In genomic region chr6:138752017-138752416, GRCh38 we compare ENCODE assay signal across 30 cellular contexts. TPM values are rescaled to one million over a fixed set of nuclear protein-coding genes. Genes with fewer than 3 reads are reported as not detected.
DNase-seq lines count a peak whose midpoint lies in the region; ATAC-seq and TF ChIP-seq lines count a peak whose summit lies in the region.
"Had no signal": no experiment of that assay in that cellular context is flagged by ENCODE, and none has a peak within 500 bp of the region (broad histone marks: within the 10 kb centered on the region; RNA-seq: fewer than 3 reads in every experiment).

No MANE protein-coding gene starts in this region.

- CTCF ChIA-PET in A673 (lab: Charles Lee): no interaction called here
- CTCF ChIA-PET in Calu3 (lab: Charles Lee): interaction anchor here (0.6 kb wide), 1 partner anchor 159 kb away, joined by 3 read pairs; no protein-coding TSS in a partner anchor
- CTCF ChIA-PET in activated CD8-positive, alpha-beta memory T cell treated with anti-CD3 and anti-CD28 coated beads, Interleukin-2, amount 10 ng/mL, durations not matched to agents 7 days and 5 days (lab: Charles Lee): no interaction called here

- H3K27ac Mint-ChIP-seq in Calu3 (ENCODE audit: unreplicated experiment): no peak overlapping the region
- no peak overlapping the region for H3K27ac Mint-ChIP-seq in activated CD8-positive, alpha-beta memory T cell treated with anti-CD3 and anti-CD28 coated beads, Interleukin-2, amount 10 ng/mL, durations not matched to agents 7 days and 5 days
- H3K27ac Mint-ChIP-seq: CD4-positive, alpha-beta T cell; effector memory CD8-positive, alpha-beta T cell; IgD-negative memory B cell; natural killer cell; T-helper 17 cell had no signal

- no peaks in the 10 kb centered on the region for H4K20me1 ChIP-seq in DND-41 (ENCODE audit: insufficient read depth, low read length)
- no peaks in the 10 kb centered on the region for H4K20me1 ChIP-seq in hepatocyte (ENCODE audit: insufficient read depth, poor library complexity, severe bottlenecking)

- peak; percentile 52; the same call in 1 of the 3 replicates for ATAC-seq in DND-41 (ENCODE audit: insufficient read depth, low read depth)
- ATAC-seq in activated CD8-positive, alpha-beta memory T cell treated with anti-CD3 and anti-CD28 coated beads, Interleukin-2, amount 10 ng/mL, durations not matched to agents 7 days and 5 days: no peak
- ATAC-seq: effector memory CD8-positive, alpha-beta T cell; GM12878; natural killer cell; sciatic nerve; stimulated activated naive CD8-positive, alpha-beta T cell treated with anti-CD3 and anti-CD28 coated beads, Interleukin-15, Interleukin-2, amounts not matched to agents 100 U/mL and 50 U/mL, for 24 hours; T-helper 17 cell had no signal

- no peak overlapping the region for H3K9ac ChIP-seq in DND-41 (ENCODE audit: low read depth, low read length)

- intact Hi-C loops in A673 (cut with micrococcal nuclease; ENCODE audit: unreplicated experiment) (no loop called here), Calu3 (cut with micrococcal nuclease; ENCODE audit: unreplicated experiment) (no loop called here)

- H2AFZ ChIP-seq in DND-41 (ENCODE audit: low read depth, low read length): no peak overlapping the region
- no peak overlapping the region for H2AFZ ChIP-seq in hepatocyte

- POLR2A ChIA-PET in A673 (lab: Charles Lee; ENCODE audit: low non-redundant PET): no interaction called here

- H3K36me3 ChIP-seq in A673 (ENCODE audit: insufficient read depth, low read length, poor library complexity, severe bottlenecking) (no peaks in the 10 kb centered on the region), DND-41 (ENCODE audit: insufficient read depth, low read length) (no peaks in the 10 kb centered on the region), hepatocyte (replicated peaks; ENCODE audit: insufficient read depth, low read depth) (no peaks in the 10 kb centered on the region)
- H3K36me3 ChIP-seq: adrenal gland, brain microvascular endothelial cell, esophagus muscularis mucosa, thoracic aorta had no signal

- H3K4me1 ChIP-seq in A673 (ENCODE audit: insufficient read depth, low read length, poor library complexity, severe bottlenecking): no peaks in the 10 kb centered on the region
- no peaks in the 10 kb centered on the region for H3K4me1 ChIP-seq in DND-41 (ENCODE audit: insufficient read depth, low read length)
- H3K4me1 ChIP-seq in hepatocyte (ENCODE audit: insufficient read depth): peaks cover 1% of the 10 kb centered on the region
- H3K4me1 ChIP-seq: adrenal gland, esophagus muscularis mucosa had no signal

- H3K27me3 Mint-ChIP-seq in Calu3 (ENCODE audit: unreplicated experiment): no peaks in the 10 kb centered on the region
- no peaks in the 10 kb centered on the region for H3K27me3 Mint-ChIP-seq in activated CD8-positive, alpha-beta memory T cell treated with anti-CD3 and anti-CD28 coated beads, Interleukin-2, amount 10 ng/mL, durations not matched to agents 7 days and 5 days
- H3K27me3 Mint-ChIP-seq: CD4-positive, alpha-beta T cell; effector memory CD8-positive, alpha-beta T cell; IgD-negative memory B cell; T-helper 17 cell had no signal

- H3K4me3 ChIP-seq in A673 (ENCODE audit: low read depth, low read length, poor library complexity, severe bottlenecking) (no peak overlapping the region), DND-41 (ENCODE audit: low read depth in 1 of 2, low read length in 2 of 2) (no peak overlapping the region), NB4 (ENCODE audit: low read depth, low read length) (no peak overlapping the region), hepatocyte (no peak overlapping the region)
- H3K4me3 ChIP-seq: adrenal gland, esophagus muscularis mucosa, GM12878, thoracic aorta had no signal

- H3K36me3 Mint-ChIP-seq in Calu3 (ENCODE audit: insufficient read depth, unreplicated experiment): no peaks in the 10 kb centered on the region
- no peaks in the 10 kb centered on the region for H3K36me3 Mint-ChIP-seq in activated CD8-positive, alpha-beta memory T cell treated with anti-CD3 and anti-CD28 coated beads, Interleukin-2, amount 10 ng/mL, durations not matched to agents 7 days and 5 days
- H3K36me3 Mint-ChIP-seq: IgD-negative memory B cell, natural killer cell had no signal

- H3K9me3 Mint-ChIP-seq in Calu3 (ENCODE audit: low read depth, unreplicated experiment): no peaks in the 10 kb centered on the region
- H3K9me3 Mint-ChIP-seq in activated CD8-positive, alpha-beta memory T cell treated with anti-CD3 and anti-CD28 coated beads, Interleukin-2, amount 10 ng/mL, durations not matched to agents 7 days and 5 days (ENCODE audit: low read depth): no peaks in the 10 kb centered on the region
- H3K9me3 Mint-ChIP-seq: CD4-positive, alpha-beta T cell; effector memory CD8-positive, alpha-beta T cell; IgD-negative memory B cell; natural killer cell had no signal

- no peak overlapping the region for H3K27ac ChIP-seq in A673 (ENCODE audit: low read depth, low read length, poor library complexity, severe bottlenecking)
- H3K27ac ChIP-seq in DND-41 (ENCODE audit: low read length): no peak overlapping the region
- H3K27ac ChIP-seq in hepatocyte: no peak overlapping the region
- H3K27ac ChIP-seq: adrenal gland, brain microvascular endothelial cell, esophagus muscularis mucosa, thoracic aorta had no signal

- 77% methylated on average over 4 of the region's 4 CpGs for WGBS in hepatocyte (ENCODE audit: low lambda C conversion rate, missing lambda C conversion rate)

- H3K4me2 ChIP-seq in DND-41 (ENCODE audit: insufficient read depth, low read length) (no peak overlapping the region), hepatocyte (no peak overlapping the region)

- no peak for TF ChIP-seq POLR2A in NB4 (IDR thresholded peaks at IDR 0.05; ENCODE audit: extremely low read depth, insufficient read length)

- H3K27me3 ChIP-seq in A673 (replicated peaks; ENCODE audit: insufficient read depth, low read depth, low read length, poor library complexity) (no peaks in the 10 kb centered on the region), DND-41 (ENCODE audit: insufficient read depth, low read length, poor library complexity) (no peaks in the 10 kb centered on the region), hepatocyte (no peaks in the 10 kb centered on the region)
- H3K27me3 ChIP-seq: adrenal gland, brain microvascular endothelial cell, esophagus muscularis mucosa had no signal

- TF ChIP-seq CTCF in A673 (conservative IDR thresholded peaks at IDR 0.05; ENCODE audit: low read depth, low read length): peak; percentile 40
- TF ChIP-seq CTCF in DND-41 (IDR thresholded peaks at IDR 0.05; ENCODE audit: borderline replicate concordance, extremely low read depth, low read length, poor library complexity, severe bottlenecking): peak; percentile 47
- TF ChIP-seq CTCF in NB4 (IDR thresholded peaks at IDR 0.05; ENCODE audit: low read depth, low read length): peak; percentile 35
- TF ChIP-seq CTCF in hepatocyte (IDR thresholded peaks at IDR 0.05; ENCODE audit: poor library complexity): peak; percentile 11
- TF ChIP-seq CTCF in Calu3 (IDR thresholded peaks at IDR 0.05; ENCODE audit: unreplicated experiment): no peak

- no peak overlapping the region for H3K4me3 Mint-ChIP-seq in Calu3 (ENCODE audit: low read depth, unreplicated experiment)
- no peak overlapping the region for H3K4me3 Mint-ChIP-seq in activated CD8-positive, alpha-beta memory T cell treated with anti-CD3 and anti-CD28 coated beads, Interleukin-2, amount 10 ng/mL, durations not matched to agents 7 days and 5 days
- H3K4me3 Mint-ChIP-seq: CD4-positive, alpha-beta T cell; effector memory CD8-positive, alpha-beta T cell; IgD-negative memory B cell; natural killer cell; T-helper 17 cell had no signal

- H3K79me2 ChIP-seq in DND-41 (ENCODE audit: insufficient read depth, low read length) (no peaks in the 10 kb centered on the region), hepatocyte (no peaks in the 10 kb centered on the region)

- H3K9me3 ChIP-seq in A673 (ENCODE audit: low read depth, low read length, poor library complexity, severe bottlenecking) (no peaks in the 10 kb centered on the region), DND-41 (ENCODE audit: insufficient read depth, low read length, severe bottlenecking) (no peaks in the 10 kb centered on the region), hepatocyte (ENCODE audit: low read depth) (no peaks in the 10 kb centered on the region)
- H3K9me3 ChIP-seq: adrenal gland, esophagus muscularis mucosa, thoracic aorta had no signal

- H3K4me1 Mint-ChIP-seq in Calu3 (ENCODE audit: low read depth, unreplicated experiment): no peaks in the 10 kb centered on the region
- H3K4me1 Mint-ChIP-seq in activated CD8-positive, alpha-beta memory T cell treated with anti-CD3 and anti-CD28 coated beads, Interleukin-2, amount 10 ng/mL, durations not matched to agents 7 days and 5 days: no peaks in the 10 kb centered on the region
- H3K4me1 Mint-ChIP-seq: IgD-negative memory B cell, natural killer cell, T-helper 17 cell had no signal

- DNase-seq in A673 (ENCODE audit: low spot score) (peak; percentile 19), DND-41 (no peak), NB4 (ENCODE audit: low read depth) (peak; percentile 18), hepatocyte (ENCODE audit: low spot score) (no peak), Calu3 (no peak), T-helper 1 cell (no peak)
- DNase-seq in effector CD8-positive, alpha-beta T cell (lab: John Stamatoyannopoulos, UW): no peak
- DNase-seq in activated CD8-positive, alpha-beta memory T cell treated with anti-CD3 and anti-CD28 coated beads, Interleukin-2, amount 10 ng/mL, durations not matched to agents 7 days and 5 days: no peak
- DNase-seq: ACHN; activated CD4-positive, alpha-beta T cell treated with anti-CD3 and anti-CD28 coated beads for 4 hours; activated naive CD4-positive, alpha-beta T cell treated with Interleukin-2 at 50 U/mL for 16 hours; activated T-cell treated with anti-CD3 and anti-CD28 coated beads, Interleukin-2, amount 50 U/mL, for 48 hours; adrenal gland; brain microvascular endothelial cell; CD4-positive, alpha-beta T cell; effector memory CD8-positive, alpha-beta T cell; GF-D8; kidney; natural killer cell; NCI-H1417; NCI-H2081; NCI-H446; NK-92 treated with Interleukin-12 subunit alpha and Interleukin-12 subunit beta, amount 100 ng/mL, for 24 hours; stimulated activated naive CD8-positive, alpha-beta T cell treated with anti-CD3 and anti-CD28 coated beads, Interleukin-15, Interleukin-2, amounts not matched to agents 100 U/mL and 50 U/mL, for 24 hours; T-helper 17 cell had no signal

- BruUV-seq in A673 (replicated peaks; lab: Mats Ljungman, UMichigan) (no TSS peak), Calu3 (replicated peaks; lab: Mats Ljungman, UMichigan) (no TSS peak)

- H3K9me2 ChIP-seq in hepatocyte (replicated peaks; ENCODE audit: insufficient read depth): no peaks in the 10 kb centered on the region

RNA-seq across cellular contexts. Expression of gene CCDC28A, which starts 21.6 kb away (rescaled TPM):
- total RNA-seq in A673 (2021) (9.8 and 12.3 TPM in 2 replicates), hepatocyte (11.8 and 12.0 TPM in 2 replicates), Calu3 (2022) (9.8 and 12.1 TPM in 2 replicates)
- polyA plus RNA-seq in hepatocyte: 8.9 and 9.1 TPM in 2 replicates
- total RNA-seq in activated CD8-positive, alpha-beta memory T cell treated with anti-CD3 and anti-CD28 coated beads, Interleukin-2, amount 10 ng/mL, durations not matched to agents 7 days and 5 days: 10 to 100 TPM; 17.4 to 22.8 TPM

RNA-seq across cellular contexts. Expression of gene ECT2L, which starts 43.9 kb away (rescaled TPM):
- total RNA-seq in A673 (2021): not detected in 2 replicates
- 0.16 TPM in 1 of 2 replicates, not detected in the other for total RNA-seq in hepatocyte
- 0.04 TPM in 1 of 2 replicates, not detected in the other for polyA plus RNA-seq in hepatocyte
- total RNA-seq in Calu3 (2022): not detected in 2 replicates
- total RNA-seq in activated CD8-positive, alpha-beta memory T cell treated with anti-CD3 and anti-CD28 coated beads, Interleukin-2, amount 10 ng/mL, durations not matched to agents 7 days and 5 days: not detected
- total RNA-seq: CD4-positive, alpha-beta T cell; GM12878; T-helper 17 cell; thoracic aorta had no signal

Comparison
In these comparisons a context has a peak if more than half of its experiments do, and no peak if none do; other contexts are left out.
1. DNase-seq: peak in A673 (single experiment) and NB4 (single experiment); none in DND-41 (single experiment), hepatocyte (single experiment), Calu3 (single experiment), effector CD8-positive, alpha-beta T cell (single experiment), activated CD8-positive, alpha-beta memory T cell treated with anti-CD3 and anti-CD28 coated beads, Interleukin-2, amount 10 ng/mL, durations not matched to agents 7 days and 5 days (single experiment) and T-helper 1 cell (0 of 5).